In the genomic region with DNA sequence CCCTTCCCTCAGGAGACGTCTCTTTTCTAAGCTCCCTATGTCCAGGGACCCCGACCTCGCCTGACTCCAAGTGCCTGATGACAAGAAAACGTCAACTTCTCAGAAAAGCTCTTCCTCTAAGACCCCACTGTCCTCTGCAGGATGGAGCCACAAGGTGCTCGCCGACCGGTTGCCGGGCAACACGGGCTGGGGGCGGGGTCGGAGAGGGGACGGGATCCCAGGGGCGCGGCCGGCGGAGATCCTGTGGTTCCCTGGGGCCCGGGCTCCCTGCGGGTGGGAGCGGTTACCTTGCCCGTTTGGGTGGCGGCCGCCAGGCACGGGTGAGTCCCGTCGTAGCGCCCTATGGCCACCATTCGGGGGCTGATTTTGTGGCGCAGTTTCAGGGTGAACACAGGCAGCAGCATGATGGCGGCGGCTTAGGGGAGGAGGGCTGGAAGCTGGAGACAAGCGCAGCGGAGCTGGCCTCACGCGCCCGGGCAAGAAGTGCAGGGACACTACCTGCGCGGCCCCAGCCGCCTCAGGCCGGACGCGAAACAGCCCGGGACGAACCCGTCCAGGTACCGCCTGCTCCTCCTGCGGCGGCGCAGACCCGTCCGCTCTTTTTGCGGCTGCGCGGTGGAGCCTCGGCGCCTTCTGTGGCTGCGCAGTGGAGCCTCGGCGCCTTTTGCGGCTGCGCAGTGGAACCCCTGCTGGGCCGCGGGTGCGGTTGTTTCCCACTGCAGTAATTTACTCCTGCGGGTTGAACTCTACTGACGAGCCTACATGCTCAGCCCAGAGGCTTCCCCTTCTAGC, we compare ENCODE assay signal across 1 cellular context.
A peak's percentile ranks its signal among the peaks of the same experiment; 100 is the strongest.
TF ChIP-seq lines count a peak whose summit lies in the region.

A gene with protein sequence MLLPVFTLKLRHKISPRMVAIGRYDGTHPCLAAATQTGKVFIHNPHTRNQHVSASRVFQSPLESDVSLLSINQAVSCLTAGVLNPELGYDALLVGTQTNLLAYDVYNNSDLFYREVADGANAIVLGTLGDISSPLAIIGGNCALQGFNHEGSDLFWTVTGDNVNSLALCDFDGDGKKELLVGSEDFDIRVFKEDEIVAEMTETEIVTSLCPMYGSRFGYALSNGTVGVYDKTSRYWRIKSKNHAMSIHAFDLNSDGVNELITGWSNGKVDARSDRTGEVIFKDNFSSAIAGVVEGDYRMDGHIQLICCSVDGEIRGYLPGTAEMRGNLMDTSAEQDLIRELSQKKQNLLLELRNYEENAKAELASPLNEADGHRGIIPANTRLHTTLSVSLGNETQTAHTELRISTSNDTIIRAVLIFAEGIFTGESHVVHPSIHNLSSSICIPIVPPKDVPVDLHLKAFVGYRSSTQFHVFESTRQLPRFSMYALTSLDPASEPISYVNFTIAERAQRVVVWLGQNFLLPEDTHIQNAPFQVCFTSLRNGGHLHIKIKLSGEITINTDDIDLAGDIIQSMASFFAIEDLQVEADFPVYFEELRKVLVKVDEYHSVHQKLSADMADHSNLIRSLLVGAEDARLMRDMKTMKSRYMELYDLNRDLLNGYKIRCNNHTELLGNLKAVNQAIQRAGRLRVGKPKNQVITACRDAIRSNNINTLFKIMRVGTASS (minus strand): TSS at position 566 of the 792 bp plus-strand sequence. CDS start 162 bp downstream, at position 404.

TF ChIP-seq in HepG2, 621 proteins besides CTCF, POLR2A, EP300 and RAD21 (continued from another document and continues in another):
- TF ChIP-seq, protein P1, sequence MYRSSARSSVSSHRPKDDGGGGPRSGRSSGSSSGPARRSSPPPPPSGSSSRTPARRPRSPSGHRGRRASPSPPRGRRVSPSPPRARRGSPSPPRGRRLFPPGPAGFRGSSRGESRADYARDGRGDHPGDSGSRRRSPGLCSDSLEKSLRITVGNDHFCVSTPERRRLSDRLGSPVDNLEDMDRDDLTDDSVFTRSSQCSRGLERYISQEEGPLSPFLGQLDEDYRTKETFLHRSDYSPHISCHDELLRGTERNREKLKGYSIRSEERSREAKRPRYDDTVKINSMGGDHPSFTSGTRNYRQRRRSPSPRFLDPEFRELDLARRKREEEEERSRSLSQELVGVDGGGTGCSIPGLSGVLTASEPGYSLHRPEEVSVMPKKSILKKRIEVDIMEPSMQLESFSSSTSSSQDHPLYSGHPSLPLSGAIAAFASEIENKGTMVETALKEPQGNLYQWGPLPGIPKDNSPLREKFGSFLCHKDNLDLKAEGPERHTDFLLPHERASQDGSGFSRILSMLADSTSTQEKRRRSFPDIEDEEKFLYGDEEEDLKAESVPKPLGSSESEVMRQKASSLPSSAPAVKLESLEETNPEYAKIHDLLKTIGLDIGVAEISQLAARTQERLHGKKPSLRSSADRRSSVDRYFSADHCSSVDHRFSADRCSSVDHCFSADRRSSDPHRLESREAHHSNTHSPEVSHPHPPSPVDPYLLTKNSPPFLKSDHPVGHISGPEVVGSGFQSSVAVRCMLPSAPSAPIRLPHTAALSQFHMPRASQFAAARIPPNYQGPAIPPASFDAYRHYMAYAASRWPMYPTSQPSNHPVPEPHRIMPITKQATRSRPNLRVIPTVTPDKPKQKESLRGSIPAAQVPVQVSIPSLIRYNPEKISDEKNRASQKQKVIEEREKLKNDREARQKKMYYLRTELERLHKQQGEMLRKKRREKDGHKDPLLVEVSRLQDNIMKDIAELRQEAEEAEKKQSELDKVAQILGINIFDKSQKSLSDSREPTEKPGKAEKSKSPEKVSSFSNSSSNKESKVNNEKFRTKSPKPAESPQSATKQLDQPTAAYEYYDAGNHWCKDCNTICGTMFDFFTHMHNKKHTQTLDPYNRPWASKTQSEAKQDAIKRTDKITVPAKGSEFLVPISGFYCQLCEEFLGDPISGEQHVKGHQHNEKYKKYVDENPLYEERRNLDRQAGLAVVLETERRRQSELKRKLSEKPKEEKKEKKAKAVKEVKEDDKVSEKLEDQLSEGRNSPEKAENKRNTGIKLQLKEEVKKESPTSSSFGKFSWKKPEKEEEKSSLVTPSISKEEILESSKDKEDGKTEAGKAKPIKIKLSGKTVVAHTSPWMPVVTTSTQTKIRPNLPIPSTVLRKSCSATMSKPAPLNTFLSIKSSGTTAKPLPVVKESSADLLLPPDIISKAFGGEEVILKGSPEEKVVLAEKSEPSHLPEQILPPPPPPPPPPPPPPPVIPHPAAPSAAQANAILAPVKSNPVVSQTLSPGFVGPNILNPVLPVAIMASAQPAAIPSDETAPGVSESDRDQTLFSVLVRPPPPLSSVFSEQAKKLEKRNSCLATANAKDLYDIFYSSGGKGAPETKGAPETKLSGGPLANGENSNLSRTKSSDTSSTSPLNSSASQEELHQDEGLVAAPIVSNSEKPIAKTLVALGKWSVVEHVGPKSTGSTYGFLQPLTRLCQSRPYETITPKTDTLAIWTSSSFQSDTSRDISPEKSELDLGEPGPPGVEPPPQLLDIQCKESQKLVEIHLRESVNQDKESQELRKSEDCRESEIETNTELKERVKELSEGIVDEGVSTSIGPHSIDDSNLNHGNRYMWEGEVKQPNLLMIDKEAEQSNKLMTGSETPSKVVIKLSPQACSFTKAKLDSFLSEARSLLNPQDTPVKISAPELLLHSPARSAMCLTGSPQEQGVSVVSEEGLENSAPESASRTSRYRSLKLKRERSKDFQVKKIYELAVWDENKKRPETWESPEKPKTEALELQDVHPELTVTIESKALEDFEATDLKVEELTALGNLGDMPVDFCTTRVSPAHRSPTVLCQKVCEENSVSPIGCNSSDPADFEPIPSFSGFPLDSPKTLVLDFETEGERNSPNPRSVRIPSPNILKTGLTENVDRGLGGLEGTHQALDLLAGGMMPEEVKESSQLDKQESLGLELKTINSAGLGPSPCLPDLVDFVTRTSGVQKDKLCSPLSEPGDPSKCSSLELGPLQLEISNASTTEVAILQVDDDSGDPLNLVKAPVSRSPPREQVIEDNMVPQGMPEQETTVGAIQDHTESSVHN (CRISPR knock-in tag; IDR thresholded peaks at IDR 0.05), result no peak
- TF ChIP-seq CEBPB (IDR thresholded peaks at IDR 0.05; ENCODE audit: borderline replicate concordance, low read depth, low read length) (no peak), ZNF776 (CRISPR knock-in tag; IDR thresholded peaks at IDR 0.05) (0 out of 2 replicates have a peak, but pooled peaks have one; percentile 76), NR1H2 (CRISPR knock-in tag; IDR thresholded peaks at IDR 0.05; ENCODE audit: borderline replicate concordance, low read depth) (no peak), ZNF629 (CRISPR knock-in tag; conservative IDR thresholded peaks at IDR 0.05) (peak; percentile 25), ZNF501 (CRISPR knock-in tag; IDR thresholded peaks at IDR 0.05) (peak; percentile 97), GATAD1 (CRISPR knock-in tag; IDR thresholded peaks at IDR 0.05) (peak; percentile 93), ZNF256 (CRISPR knock-in tag; conservative IDR thresholded peaks at IDR 0.05) (no peak; the same call in 1 of the 2 replicates), KLF12 (CRISPR knock-in tag; IDR thresholded peaks at IDR 0.05; ENCODE audit: borderline replicate concordance) (no peak; the same call in 1 of the 2 replicates), RXRA (CRISPR knock-in tag; IDR thresholded peaks at IDR 0.05) (peak; percentile 78; the same call in 1 of the 2 replicates), NR0B2 (CRISPR knock-in tag; IDR thresholded peaks at IDR 0.05) (peak; percentile 79), ZNF580 (CRISPR knock-in tag; IDR thresholded peaks at IDR 0.05; ENCODE audit: borderline replicate concordance, low read depth) (peak; percentile 89; the same call in 1 of the 2 replicates), CERS6 (CRISPR knock-in tag; IDR thresholded peaks at IDR 0.05) (peak; percentile 10; the same call in 1 of the 2 replicates), TBP (CRISPR knock-in tag; IDR thresholded peaks at IDR 0.05) (no peak), ZNF337 (CRISPR knock-in tag; IDR thresholded peaks at IDR 0.05; ENCODE audit: borderline replicate concordance, low read depth) (no peak), ZC3H13 (CRISPR knock-in tag; IDR thresholded peaks at IDR 0.05) (no peak), ZNF652 (CRISPR knock-in tag; IDR thresholded peaks at IDR 0.05; ENCODE audit: borderline replicate concordance, low read depth) (no peak), ZNF792 (CRISPR knock-in tag; IDR thresholded peaks at IDR 0.05) (no peak), MAFK (conservative IDR thresholded peaks at IDR 0.05 in 1 of 2, IDR thresholded peaks at IDR 0.05 in 1 of 2; ENCODE audit: low read length in 2 of 2) (no peak), SIN3B (IDR thresholded peaks at IDR 0.05; ENCODE audit: low read length) (no peak), GRHL1 (CRISPR knock-in tag; conservative IDR thresholded peaks at IDR 0.05) (no peak), ZNF891 (CRISPR knock-in tag; IDR thresholded peaks at IDR 0.05) (peak; percentile 81; the same call in 1 of the 2 replicates)
- TF ChIP-seq, protein P2, sequence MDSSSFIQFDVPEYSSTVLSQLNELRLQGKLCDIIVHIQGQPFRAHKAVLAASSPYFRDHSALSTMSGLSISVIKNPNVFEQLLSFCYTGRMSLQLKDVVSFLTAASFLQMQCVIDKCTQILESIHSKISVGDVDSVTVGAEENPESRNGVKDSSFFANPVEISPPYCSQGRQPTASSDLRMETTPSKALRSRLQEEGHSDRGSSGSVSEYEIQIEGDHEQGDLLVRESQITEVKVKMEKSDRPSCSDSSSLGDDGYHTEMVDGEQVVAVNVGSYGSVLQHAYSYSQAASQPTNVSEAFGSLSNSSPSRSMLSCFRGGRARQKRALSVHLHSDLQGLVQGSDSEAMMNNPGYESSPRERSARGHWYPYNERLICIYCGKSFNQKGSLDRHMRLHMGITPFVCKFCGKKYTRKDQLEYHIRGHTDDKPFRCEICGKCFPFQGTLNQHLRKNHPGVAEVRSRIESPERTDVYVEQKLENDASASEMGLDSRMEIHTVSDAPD (CRISPR knock-in tag; IDR thresholded peaks at IDR 0.05), result no peak; the same call in 1 of the 2 replicates
- TF ChIP-seq, protein P3, sequence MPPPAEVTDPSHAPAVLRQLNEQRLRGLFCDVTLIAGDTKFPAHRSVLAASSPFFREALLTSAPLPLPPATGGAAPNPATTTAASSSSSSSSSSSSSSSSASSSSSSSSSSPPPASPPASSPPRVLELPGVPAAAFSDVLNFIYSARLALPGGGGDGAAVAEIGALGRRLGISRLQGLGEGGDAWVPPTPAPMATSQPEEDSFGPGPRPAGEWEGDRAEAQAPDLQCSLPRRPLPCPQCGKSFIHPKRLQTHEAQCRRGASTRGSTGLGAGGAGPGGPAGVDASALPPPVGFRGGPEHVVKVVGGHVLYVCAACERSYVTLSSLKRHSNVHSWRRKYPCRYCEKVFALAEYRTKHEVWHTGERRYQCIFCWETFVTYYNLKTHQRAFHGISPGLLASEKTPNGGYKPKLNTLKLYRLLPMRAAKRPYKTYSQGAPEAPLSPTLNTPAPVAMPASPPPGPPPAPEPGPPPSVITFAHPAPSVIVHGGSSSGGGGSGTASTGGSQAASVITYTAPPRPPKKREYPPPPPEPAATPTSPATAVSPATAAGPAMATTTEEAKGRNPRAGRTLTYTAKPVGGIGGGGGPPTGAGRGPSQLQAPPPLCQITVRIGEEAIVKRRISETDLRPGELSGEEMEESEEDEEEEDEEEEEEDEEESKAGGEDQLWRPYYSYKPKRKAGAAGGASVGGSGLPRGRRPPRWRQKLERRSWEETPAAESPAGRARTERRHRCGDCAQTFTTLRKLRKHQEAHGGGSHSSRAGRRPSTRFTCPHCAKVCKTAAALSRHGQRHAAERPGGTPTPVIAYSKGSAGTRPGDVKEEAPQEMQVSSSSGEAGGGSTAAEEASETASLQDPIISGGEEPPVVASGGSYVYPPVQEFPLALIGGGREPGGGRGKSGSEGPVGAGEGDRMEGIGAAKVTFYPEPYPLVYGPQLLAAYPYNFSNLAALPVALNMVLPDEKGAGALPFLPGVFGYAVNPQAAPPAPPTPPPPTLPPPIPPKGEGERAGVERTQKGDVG (CRISPR knock-in tag; IDR thresholded peaks at IDR 0.05; ENCODE audit: borderline replicate concordance), result peak; percentile 94
- TF ChIP-seq, protein P4, sequence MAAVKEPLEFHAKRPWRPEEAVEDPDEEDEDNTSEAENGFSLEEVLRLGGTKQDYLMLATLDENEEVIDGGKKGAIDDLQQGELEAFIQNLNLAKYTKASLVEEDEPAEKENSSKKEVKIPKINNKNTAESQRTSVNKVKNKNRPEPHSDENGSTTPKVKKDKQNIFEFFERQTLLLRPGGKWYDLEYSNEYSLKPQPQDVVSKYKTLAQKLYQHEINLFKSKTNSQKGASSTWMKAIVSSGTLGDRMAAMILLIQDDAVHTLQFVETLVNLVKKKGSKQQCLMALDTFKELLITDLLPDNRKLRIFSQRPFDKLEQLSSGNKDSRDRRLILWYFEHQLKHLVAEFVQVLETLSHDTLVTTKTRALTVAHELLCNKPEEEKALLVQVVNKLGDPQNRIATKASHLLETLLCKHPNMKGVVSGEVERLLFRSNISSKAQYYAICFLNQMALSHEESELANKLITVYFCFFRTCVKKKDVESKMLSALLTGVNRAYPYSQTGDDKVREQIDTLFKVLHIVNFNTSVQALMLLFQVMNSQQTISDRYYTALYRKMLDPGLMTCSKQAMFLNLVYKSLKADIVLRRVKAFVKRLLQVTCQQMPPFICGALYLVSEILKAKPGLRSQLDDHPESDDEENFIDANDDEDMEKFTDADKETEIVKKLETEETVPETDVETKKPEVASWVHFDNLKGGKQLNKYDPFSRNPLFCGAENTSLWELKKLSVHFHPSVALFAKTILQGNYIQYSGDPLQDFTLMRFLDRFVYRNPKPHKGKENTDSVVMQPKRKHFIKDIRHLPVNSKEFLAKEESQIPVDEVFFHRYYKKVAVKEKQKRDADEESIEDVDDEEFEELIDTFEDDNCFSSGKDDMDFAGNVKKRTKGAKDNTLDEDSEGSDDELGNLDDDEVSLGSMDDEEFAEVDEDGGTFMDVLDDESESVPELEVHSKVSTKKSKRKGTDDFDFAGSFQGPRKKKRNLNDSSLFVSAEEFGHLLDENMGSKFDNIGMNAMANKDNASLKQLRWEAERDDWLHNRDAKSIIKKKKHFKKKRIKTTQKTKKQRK (IDR thresholded peaks at IDR 0.05; ENCODE audit: low read length), result no peak
